In genomic region chr2:239106314-239106908, GRCh38 we compare ENCODE assay signal across 8 cellular contexts.
DNase-seq lines count a peak whose midpoint lies in the region; ATAC-seq and TF ChIP-seq lines count a peak whose summit lies in the region.

No MANE protein-coding gene starts in this region.

- in situ Hi-C loops in GM23248 (cut with MboI): no loop called here

- no peaks in the 10 kb centered on the region for H3F3A ChIP-seq in GM23248 (ENCODE audit: insufficient read depth)

- no peak overlapping the region for H3K18ac ChIP-seq in neuronal stem cell (ENCODE audit: low read length)

- no peaks in the 10 kb centered on the region for H4K20me1 ChIP-seq in GM23248 (ENCODE audit: insufficient read depth)

- CTCF ChIA-PET in BJ (lab: Yijun Ruan, JAX): interaction anchor here (0.6 to 2.0 kb wide), 18 partner anchors 9 to 1244 kb away, joined by 3 to 9 read pairs (median 4); no protein-coding TSS in a partner anchor

- no peaks in the 10 kb centered on the region for H3K9me3 ChIP-seq in GM23248 (ENCODE audit: low read depth)
- H3K9me3 ChIP-seq in neuronal stem cell (replicated peaks in 1 of 2; ENCODE audit: control insufficient read depth in 2 of 2, insufficient read depth in 1 of 2, low read depth in 1 of 2, low read length in 2 of 2): no peaks in the 10 kb centered on the region

- no peak overlapping the region for H4K91ac ChIP-seq in neuronal stem cell (ENCODE audit: low read depth, low read length, poor library complexity)

- TF ChIP-seq CTCF in BJ (IDR thresholded peaks at IDR 0.05; ENCODE audit: insufficient read depth, low read depth, low read length): peak; percentile 77

- H3K79me2 ChIP-seq in GM23248 (ENCODE audit: insufficient read depth): peaks cover 4% of the 10 kb centered on the region; the same call in 1 of the 2 replicates

- H2BK120ac ChIP-seq in neuronal stem cell (ENCODE audit: low read depth, low read length): no peak overlapping the region

- H3K9ac ChIP-seq in GM23248: no peak overlapping the region
- no peak overlapping the region for H3K9ac ChIP-seq in neuronal stem cell (ENCODE audit: low read depth, low read length, poor library complexity)

- H3K27ac ChIP-seq in GM23248: no peak overlapping the region
- no peak overlapping the region for H3K27ac ChIP-seq in neuronal stem cell (replicated peaks; ENCODE audit: low read length)

- H2AK5ac ChIP-seq in neuronal stem cell (ENCODE audit: low read depth, low read length): no peak overlapping the region

- no peak for TF ChIP-seq POLR2A in erythroblast (IDR thresholded peaks at IDR 0.05; ENCODE audit: low read length)

- H3K36me3 ChIP-seq in BJ (ENCODE audit: control insufficient read depth, insufficient read depth, low read length) (peaks cover 5% of the 10 kb centered on the region), GM23248 (ENCODE audit: low read depth) (no peaks in the 10 kb centered on the region), neuronal stem cell (replicated peaks in 1 of 2; ENCODE audit: control insufficient read depth in 2 of 2, insufficient read depth in 2 of 2, low read length in 2 of 2) (peaks cover 19 to 65% of the 10 kb centered on the region in 2 donors)

- POLR2A ChIA-PET in BJ (lab: Charles Lee): no interaction called here

- H3K4ac ChIP-seq in neuronal stem cell (ENCODE audit: low read length): no peak overlapping the region

- H3K79me1 ChIP-seq in neuronal stem cell (ENCODE audit: low read depth, low read length): peaks cover 1% of the 10 kb centered on the region

- H3K4me2 ChIP-seq in GM23248 (ENCODE audit: unreplicated experiment): no peak overlapping the region
- no peak overlapping the region for H3K4me2 ChIP-seq in neuronal stem cell (ENCODE audit: insufficient read depth, low read length, poor library complexity, severe bottlenecking)

- H2BK5ac ChIP-seq in neuronal stem cell (ENCODE audit: low read length): no peak overlapping the region

- no peak for ATAC-seq in HG03565 (IDR thresholded peaks at IDR 0.05; ENCODE audit: unreplicated experiment)
- no peak for ATAC-seq in GM21576 (IDR thresholded peaks at IDR 0.05; ENCODE audit: unreplicated experiment)

- no peak for DNase-seq in BJ (ENCODE audit: low read depth)
- DNase-seq in GM23248: peak; percentile 88
- DNase-seq in erythroblast (lab: John Stamatoyannopoulos, UW): peak; percentile 26 to 39
- peak; percentile 21 for DNase-seq in neuronal stem cell (ENCODE audit: low spot score)
- no peak for DNase-seq in AML-193 (lab: John Stamatoyannopoulos, UW)

- H3K23ac ChIP-seq in neuronal stem cell (ENCODE audit: low read depth, low read length, poor library complexity): no peak overlapping the region

- H3K27me3 ChIP-seq in BJ (ENCODE audit: control insufficient read depth, insufficient read depth, low read length) (no peaks in the 10 kb centered on the region), GM23248 (replicated peaks; ENCODE audit: insufficient read depth) (no peaks in the 10 kb centered on the region), neuronal stem cell (ENCODE audit: control insufficient read depth in 3 of 3, insufficient read depth in 3 of 3, low read depth in 1 of 3, low read length in 3 of 3) (no peaks in the 10 kb centered on the region)

- H4K8ac ChIP-seq in neuronal stem cell (ENCODE audit: low read depth, low read length): no peak overlapping the region

- H3K4me1 ChIP-seq in GM23248 (ENCODE audit: insufficient read depth) (no peaks in the 10 kb centered on the region), neuronal stem cell (ENCODE audit: control insufficient read depth in 2 of 2, insufficient read depth in 1 of 2, low read depth in 1 of 2, low read length in 2 of 2) (no peaks in the 10 kb centered on the region)

- H3K9me2 ChIP-seq in GM23248 (ENCODE audit: insufficient read depth): no peaks in the 10 kb centered on the region

- no peak overlapping the region for H2BK15ac ChIP-seq in neuronal stem cell (ENCODE audit: low read length)

- H2AFZ ChIP-seq in GM23248 (no peak overlapping the region), neuronal stem cell (ENCODE audit: low read length) (no peak overlapping the region)

- 38 to 49% methylated on average over 10 to 11 of the region's 11 CpGs for WGBS in GM23248 (ENCODE audit: low coverage in 1 of 2, low lambda C conversion rate in 2 of 2, missing lambda C conversion rate in 2 of 2), 2 experiments
- WGBS in neuronal stem cell (ENCODE audit: extremely low coverage in 2 of 2, insufficient read length in 2 of 2, insufficient replicate concordance in 1 of 2), 2 donors: no CpG with 5 or more reads among the region's 11 CpGs

- H2BK12ac ChIP-seq in neuronal stem cell (ENCODE audit: low read length): no peak overlapping the region

- H3K14ac ChIP-seq in neuronal stem cell (ENCODE audit: low read length): no peak overlapping the region

- H3K4me3 ChIP-seq in BJ (ENCODE audit: low read depth, low read length) (no peak overlapping the region), GM23248 (no peak overlapping the region), neuronal stem cell (ENCODE audit: low read length in 2 of 2) (no peak overlapping the region)

TF ChIP-seq in PFSK-1, 5 proteins besides CTCF, POLR2A, EP300 and RAD21:
- TF ChIP-seq TAF1 (IDR thresholded peaks at IDR 0.05; ENCODE audit: borderline replicate concordance, insufficient read depth, low read length) (no peak), POLR2AphosphoS5 (IDR thresholded peaks at IDR 0.05; ENCODE audit: low read depth, low read length) (no peak), SIN3A (IDR thresholded peaks at IDR 0.05; ENCODE audit: borderline replicate concordance, insufficient read depth, low read length) (no peak), FOXP2 (optimal IDR thresholded peaks at IDR 0.05; ENCODE audit: borderline replicate concordance, extremely low read depth, extremely low read length, insufficient read depth) (peak; percentile 33), REST (IDR thresholded peaks at IDR 0.05; ENCODE audit: insufficient read depth in 1 of 2, low read depth in 2 of 2, low read length in 2 of 2) (no peak)

Comparison
In these comparisons a context has a peak if more than half of its experiments do, and no peak if none do; other contexts are left out.
1. DNase-seq: peak in GM23248 (single experiment), erythroblast (2 of 2) and neuronal stem cell (single experiment); none in BJ (single experiment) and AML-193 (0 of 2).